In genomic region chr3:29195055-29195454, GRCh38 we compare ENCODE assay signal across 18 cellular contexts.
A peak's percentile ranks its signal among the peaks of the same experiment; 100 is the strongest.
DNase-seq lines count a peak whose midpoint lies in the region; ATAC-seq, FAIRE-seq and TF ChIP-seq lines count a peak whose summit lies in the region.
"Had no signal": no experiment of that assay in that cellular context is flagged by ENCODE, and none has a peak within 500 bp of the region (broad histone marks: within the 10 kb centered on the region; RNA-seq: fewer than 3 reads in every experiment).

No MANE protein-coding gene starts in this region.

- TF ChIP-seq POLR2A in IMR-90 (IDR thresholded peaks at IDR 0.05; ENCODE audit: low read depth, low read length) = no peak

- H4K5ac ChIP-seq in IMR-90 (ENCODE audit: low read depth, low read length) = no peak overlapping the region

- H3K18ac ChIP-seq in IMR-90 (ENCODE audit: low read depth, low read length) (no peak overlapping the region), mesenchymal stem cell (ENCODE audit: low read depth in 1 of 2, low read length in 2 of 2) (no peak overlapping the region)

- in situ Hi-C loops in IMR-90 (cut with MboI; ENCODE audit: low sequenced_read_pairs) = no loop called here

- H3K9ac ChIP-seq in IMR-90 (ENCODE audit: low read depth, low read length) (no peak overlapping the region), mesenchymal stem cell (ENCODE audit: low read length) (no peak overlapping the region)

- H3K27me3 ChIP-seq in IMR-90 (ENCODE audit: control insufficient read depth, insufficient read depth, low read length) = no peaks in the 10 kb centered on the region
- H3K27me3 ChIP-seq in mesenchymal stem cell (ENCODE audit: control insufficient read depth in 1 of 2, insufficient read depth in 1 of 2, low read length in 2 of 2) = no peaks in the 10 kb centered on the region
- H3K27me3 ChIP-seq: SJSA1 had no signal

- H2BK5ac ChIP-seq in IMR-90 (ENCODE audit: low read depth, low read length, poor library complexity, severe bottlenecking) (no peak overlapping the region), mesenchymal stem cell (ENCODE audit: low read depth, low read length, poor library complexity, severe bottlenecking) (no peak overlapping the region)

- H2AFZ ChIP-seq in IMR-90 (replicated peaks; ENCODE audit: low read length, poor library complexity) = no peak overlapping the region
- no peak overlapping the region for H2AFZ ChIP-seq in mesenchymal stem cell (ENCODE audit: low read depth, low read length)

- no peak overlapping the region for H2BK12ac ChIP-seq in mesenchymal stem cell (ENCODE audit: low read length in 2 of 2)

- no peak overlapping the region for H3K27ac ChIP-seq in IMR-90 (ENCODE audit: insufficient read depth, low read length)
- H3K27ac ChIP-seq in epithelial cell of prostate = peak overlapping the region; percentile 53
- peak overlapping the region; percentile 1 for H3K27ac ChIP-seq in mesenchymal stem cell (ENCODE audit: low read length, poor library complexity, severe bottlenecking)
- H3K27ac ChIP-seq: SJSA1 had no signal

- POLR2A ChIA-PET in IMR-90 (lab: Charles Lee; ENCODE audit: unreplicated experiment) = interaction anchor here (0.6 kb wide), 1 partner anchor 9 kb away, joined by 6 read pairs; no protein-coding TSS in a partner anchor

- no TSS peak for BruUV-seq in IMR-90 (replicated peaks; lab: Mats Ljungman, UMichigan)

- dilution Hi-C loops in IMR-90 (cut with HindIII; ENCODE audit: low sequenced_read_pairs, unreplicated experiment) = no loop called here

- no peak overlapping the region for H2BK20ac ChIP-seq in IMR-90 (ENCODE audit: low read depth, low read length)

- H3K23ac ChIP-seq in IMR-90 (ENCODE audit: low read depth, low read length) (no peak overlapping the region), mesenchymal stem cell (ENCODE audit: low read length in 2 of 2) (no peak overlapping the region)

- no peak overlapping the region for H4K91ac ChIP-seq in IMR-90 (ENCODE audit: insufficient read depth, low read depth, low read length)
- no peak overlapping the region for H4K91ac ChIP-seq in mesenchymal stem cell (ENCODE audit: low read length)

- no peak overlapping the region for H2AK9ac ChIP-seq in IMR-90 (replicated peaks; ENCODE audit: low read depth, low read length, poor library complexity)

- H3K9me3 ChIP-seq in IMR-90 (ENCODE audit: control insufficient read depth, insufficient read depth, low read length) = no peaks in the 10 kb centered on the region; the same call in 1 of the 2 replicates
- peaks cover 10% of the 10 kb centered on the region for H3K9me3 ChIP-seq in mesenchymal stem cell (ENCODE audit: control insufficient read depth, low read length)
- H3K9me3 ChIP-seq: SJSA1 had no signal

- ATAC-seq in IMR-90 (ENCODE audit: low read depth) (no peak), HG02884 (IDR thresholded peaks at IDR 0.05; ENCODE audit: unreplicated experiment) (no peak), HG02973 (IDR thresholded peaks at IDR 0.05; ENCODE audit: unreplicated experiment) (no peak)

- 68% methylated on average over 3 of the region's 3 CpGs; no CpG with 5 or more reads in 1 of the 2 experiments for whole genome bisulfite sequencing in IMR-90 (ENCODE audit: extremely low coverage in 2 of 2, insufficient read length in 1 of 2), 2 experiments
- WGBS in mesenchymal stem cell = 33% methylated on average over 3 of the region's 3 CpGs

- H2BK15ac ChIP-seq in IMR-90 (ENCODE audit: low read depth, low read length) (no peak overlapping the region; the same call in 2 of the 3 replicates), mesenchymal stem cell (ENCODE audit: low read depth, poor library complexity, severe bottlenecking) (no peak overlapping the region)

- no peak overlapping the region for H3K4me3 ChIP-seq in IMR-90 (ENCODE audit: insufficient read depth, low read depth, low read length)
- no peak overlapping the region for H3K4me3 ChIP-seq in mesenchymal stem cell (ENCODE audit: insufficient read depth in 1 of 2, low read depth in 1 of 2, low read length in 2 of 2)
- H3K4me3 ChIP-seq: SJSA1 had no signal

- H4K20me1 ChIP-seq in IMR-90 (ENCODE audit: insufficient read depth, low read length) = no peaks in the 10 kb centered on the region

- H3K4me1 ChIP-seq in IMR-90 (ENCODE audit: control insufficient read depth, insufficient read depth, low read length) (no peaks in the 10 kb centered on the region), mesenchymal stem cell (ENCODE audit: control insufficient read depth, insufficient read depth, low read depth, low read length) (peaks cover 2% of the 10 kb centered on the region)
- H3K4me1 ChIP-seq: SJSA1 had no signal

- no peak for TF ChIP-seq CTCF in IMR-90 (conservative IDR thresholded peaks at IDR 0.05; ENCODE audit: low read depth, low read length)

- no peak overlapping the region for H2BK120ac ChIP-seq in IMR-90 (ENCODE audit: low read depth, low read length)
- no peak overlapping the region for H2BK120ac ChIP-seq in mesenchymal stem cell (ENCODE audit: low read depth, low read length)

- no peaks in the 10 kb centered on the region for H3K36me3 ChIP-seq in IMR-90 (ENCODE audit: control insufficient read depth, insufficient read depth, low read length)
- H3K36me3 ChIP-seq in mesenchymal stem cell (ENCODE audit: control insufficient read depth in 1 of 2, insufficient read depth in 2 of 2, low read depth in 1 of 2, low read length in 2 of 2) = no peaks in the 10 kb centered on the region
- H3K36me3 ChIP-seq: SJSA1 had no signal

- H3K56ac ChIP-seq in IMR-90 (ENCODE audit: extremely low read depth, insufficient read depth, low read length) = no peak overlapping the region

- intact Hi-C loops in IMR-90 (cut with micrococcal nuclease) (no loop called here), posterior vena cava (cut with DNase I) (no loop called here)

- FAIRE-seq in RCC 7860 (lab: Jason Lieb, UNC) = peak; percentile 54

- H3K4ac ChIP-seq in IMR-90 (ENCODE audit: low read depth, low read length) (no peak overlapping the region), mesenchymal stem cell (ENCODE audit: low read depth in 1 of 2, low read length in 2 of 2) (no peak overlapping the region)

- H3K14ac ChIP-seq in IMR-90 (replicated peaks; ENCODE audit: low read depth, low read length) = no peak overlapping the region
- H3K14ac ChIP-seq in mesenchymal stem cell (ENCODE audit: low read length in 2 of 2) = no peak overlapping the region

- CTCF ChIA-PET in IMR-90 (lab: Yijun Ruan, JAX) = no interaction called here

- no peak for TF ChIP-seq RAD21 in IMR-90 (IDR thresholded peaks at IDR 0.05; ENCODE audit: low read length)

- peak; percentile 67 for DNase-seq in IMR-90
- peak; percentile 27 for DNase-seq in RCC 7860 (ENCODE audit: low spot score)
- DNase-seq in epithelial cell of prostate (ENCODE audit: low read depth, low spot score) = peak; percentile 90
- no peak for DNase-seq in mesenchymal stem cell
- DNase-seq in posterior vena cava (ENCODE audit: low spot score) = no peak
- DNase-seq: ACHN, AML-193, COR-L47, DMS153, H9, Karpas-422, NCI-H187, NCI-H345, NCI-H526 treated with DMSO at 0.1 percent for 48 hours, RPMI8226 had no signal

- no peaks in the 10 kb centered on the region for H3K79me1 ChIP-seq in IMR-90 (ENCODE audit: low read depth in 1 of 2, low read length in 2 of 2)
- H3K79me1 ChIP-seq in mesenchymal stem cell (replicated peaks; ENCODE audit: low read length, poor library complexity, severe bottlenecking) = no peaks in the 10 kb centered on the region

- no peak overlapping the region for H3K4me2 ChIP-seq in IMR-90 (ENCODE audit: low read depth, low read length)
- no peak overlapping the region for H3K4me2 ChIP-seq in mesenchymal stem cell (ENCODE audit: low read length, poor library complexity, severe bottlenecking)

- H2AK5ac ChIP-seq in IMR-90 (ENCODE audit: low read depth, low read length) (no peak overlapping the region), mesenchymal stem cell (ENCODE audit: low read length, severe bottlenecking) (no peak overlapping the region)

- H3K9me1 ChIP-seq in IMR-90 (ENCODE audit: insufficient read depth, low read length) = no peaks in the 10 kb centered on the region

- no peak overlapping the region for H4K8ac ChIP-seq in IMR-90 (ENCODE audit: low read depth in 2 of 2, low read length in 2 of 2)
- H4K8ac ChIP-seq in mesenchymal stem cell (ENCODE audit: low read length) = no peak overlapping the region

TF ChIP-seq in IMR-90, 13 proteins besides CTCF, POLR2A, EP300 and RAD21:
- TF ChIP-seq MAFK (IDR thresholded peaks at IDR 0.05; ENCODE audit: low read depth, low read length) (no peak), RCOR1 (IDR thresholded peaks at IDR 0.05; ENCODE audit: insufficient replicate concordance, low read length) (no peak), CHD1 (IDR thresholded peaks at IDR 0.05; ENCODE audit: low read depth, low read length) (no peak), NFE2L2 (IDR thresholded peaks at IDR 0.05; ENCODE audit: low read depth, low read length) (no peak), SMC3 (IDR thresholded peaks at IDR 0.05; ENCODE audit: low read depth, low read length) (no peak), CEBPB (IDR thresholded peaks at IDR 0.05; ENCODE audit: low read depth, low read length) (no peak), FOS (IDR thresholded peaks at IDR 0.05; ENCODE audit: low read depth, low read length) (no peak), ELK1 (IDR thresholded peaks at IDR 0.05; ENCODE audit: borderline replicate concordance, low read depth, low read length) (no peak), BHLHE40 (IDR thresholded peaks at IDR 0.05; ENCODE audit: low read depth, low read length) (no peak), RFX5 (IDR thresholded peaks at IDR 0.05; ENCODE audit: low read depth, low read length) (no peak), MXI1 (IDR thresholded peaks at IDR 0.05; ENCODE audit: borderline replicate concordance, low read depth, low read length) (no peak), MAZ (IDR thresholded peaks at IDR 0.05; ENCODE audit: borderline replicate concordance, low read depth, low read length) (no peak)
- TF ChIP-seq, protein P1, sequence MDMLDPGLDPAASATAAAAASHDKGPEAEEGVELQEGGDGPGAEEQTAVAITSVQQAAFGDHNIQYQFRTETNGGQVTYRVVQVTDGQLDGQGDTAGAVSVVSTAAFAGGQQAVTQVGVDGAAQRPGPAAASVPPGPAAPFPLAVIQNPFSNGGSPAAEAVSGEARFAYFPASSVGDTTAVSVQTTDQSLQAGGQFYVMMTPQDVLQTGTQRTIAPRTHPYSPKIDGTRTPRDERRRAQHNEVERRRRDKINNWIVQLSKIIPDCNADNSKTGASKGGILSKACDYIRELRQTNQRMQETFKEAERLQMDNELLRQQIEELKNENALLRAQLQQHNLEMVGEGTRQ (IDR thresholded peaks at IDR 0.05; ENCODE audit: low read depth, low read length) = no peak

Comparison
In these comparisons a context has a peak if more than half of its experiments do, and no peak if none do; other contexts are left out.
1. DNase-seq: peak in IMR-90 (single experiment), RCC 7860 (single experiment) and epithelial cell of prostate (single experiment); none in mesenchymal stem cell (single experiment) and posterior vena cava (single experiment).